ENCODE assay signal across 11 cellular contexts in genomic region chr14:64915797-64916196, GRCh38. TPM values are rescaled to one million over a fixed set of nuclear protein-coding genes. Genes with fewer than 3 reads are reported as not detected.
DNase-seq lines count a peak whose midpoint lies in the region; ATAC-seq and TF ChIP-seq lines count a peak whose summit lies in the region.
"Had no signal": no experiment of that assay in that cellular context is flagged by ENCODE, and none has a peak within 500 bp of the region (broad histone marks: within the 10 kb centered on the region; RNA-seq: fewer than 3 reads in every experiment).

No MANE protein-coding gene starts in this region.

- H3K27ac Mint-ChIP-seq in activated naive CD4-positive, alpha-beta T cell treated with anti-CD3 and anti-CD28 coated beads for 36 hours, result peak overlapping the region; percentile 88
- no peak overlapping the region for H3K27ac Mint-ChIP-seq in endothelial cell (ENCODE audit: unreplicated experiment)
- peak overlapping the region in 1 of 2 donors; percentile 98 for H3K27ac Mint-ChIP-seq in stimulated activated naive CD8-positive, alpha-beta T cell treated with anti-CD3 and anti-CD28 coated beads, Interleukin-15, amount 100 ng/mL, for 72 hours

- H3K27me3 Mint-ChIP-seq in activated naive CD4-positive, alpha-beta T cell treated with anti-CD3 and anti-CD28 coated beads for 36 hours (ENCODE audit: low read depth), result no peaks in the 10 kb centered on the region
- peaks cover 6% of the 10 kb centered on the region for H3K27me3 Mint-ChIP-seq in endothelial cell (ENCODE audit: unreplicated experiment)
- no peaks in the 10 kb centered on the region for H3K27me3 Mint-ChIP-seq in stimulated activated naive CD8-positive, alpha-beta T cell treated with anti-CD3 and anti-CD28 coated beads, Interleukin-15, amount 100 ng/mL, for 72 hours

- CTCF ChIA-PET in activated naive CD4-positive, alpha-beta T cell treated with anti-CD3 and anti-CD28 coated beads for 36 hours (lab: Charles Lee), result interaction anchor here (2.3 kb wide), 1 partner anchor 9 kb away, joined by 12 read pairs; no protein-coding TSS in a partner anchor

- ATAC-seq in stimulated activated naive CD8-positive, alpha-beta T cell treated with anti-CD3 and anti-CD28 coated beads, Interleukin-15, amount 100 ng/mL, for 72 hours, result no peak
- ATAC-seq in GM21717 (IDR thresholded peaks at IDR 0.05; ENCODE audit: unreplicated experiment), result no peak
- ATAC-seq in GM19452 (IDR thresholded peaks at IDR 0.05; ENCODE audit: unreplicated experiment), result no peak

- DNase-seq in activated naive CD4-positive, alpha-beta T cell treated with anti-CD3 and anti-CD28 coated beads for 36 hours, result no peak
- DNase-seq in activated naive CD4-positive, alpha-beta T cell treated with anti-CD3 and anti-CD28 coated beads, Interleukin-2, amount 50 U/mL, for 16 hours, result no peak
- peak; percentile 88 for DNase-seq in SIG-M5 treated with dmso at 0.1 percent for 504 hours (lab: John Stamatoyannopoulos, UW; ENCODE audit: unreplicated experiment)
- DNase-seq in endothelial cell (ENCODE audit: low spot score), result no peak
- no peak for DNase-seq in stimulated activated naive CD8-positive, alpha-beta T cell treated with anti-CD3 and anti-CD28 coated beads, Interleukin-15, amount 100 ng/mL, for 72 hours
- no peak for DNase-seq in HCEC 1CT
- DNase-seq: activated effector memory CD4-positive, alpha-beta T cell treated with anti-CD3 and anti-CD28 coated beads, Interleukin-2, amount 50 U/mL, for 16 hours; MG63 had no signal

- peaks cover 61% of the 10 kb centered on the region for H3K4me1 Mint-ChIP-seq in activated naive CD4-positive, alpha-beta T cell treated with anti-CD3 and anti-CD28 coated beads for 36 hours (ENCODE audit: low read depth)
- peaks cover 9% of the 10 kb centered on the region for H3K4me1 Mint-ChIP-seq in endothelial cell (ENCODE audit: unreplicated experiment)
- peaks cover 70% of the 10 kb centered on the region for H3K4me1 Mint-ChIP-seq in stimulated activated naive CD8-positive, alpha-beta T cell treated with anti-CD3 and anti-CD28 coated beads, Interleukin-15, amount 100 ng/mL, for 72 hours

- no peaks in the 10 kb centered on the region for H3K9me3 Mint-ChIP-seq in activated naive CD4-positive, alpha-beta T cell treated with anti-CD3 and anti-CD28 coated beads for 36 hours
- no peaks in the 10 kb centered on the region for H3K9me3 Mint-ChIP-seq in endothelial cell (ENCODE audit: unreplicated experiment)
- H3K9me3 Mint-ChIP-seq in stimulated activated naive CD8-positive, alpha-beta T cell treated with anti-CD3 and anti-CD28 coated beads, Interleukin-15, amount 100 ng/mL, for 72 hours, result no peaks in the 10 kb centered on the region

- peaks cover 28% of the 10 kb centered on the region for H3K36me3 Mint-ChIP-seq in activated naive CD4-positive, alpha-beta T cell treated with anti-CD3 and anti-CD28 coated beads for 36 hours (ENCODE audit: low read depth)
- no peaks in the 10 kb centered on the region for H3K36me3 Mint-ChIP-seq in endothelial cell (ENCODE audit: low read depth, unreplicated experiment)

- intact Hi-C loops in activated naive CD4-positive, alpha-beta T cell treated with anti-CD3 and anti-CD28 coated beads for 36 hours (cut with micrococcal nuclease), result loop anchor here (2.0 kb wide), 2 partner anchors 35 to 411 kb away; partner anchors contain the start of gene ZBTB1

- H3K4me3 Mint-ChIP-seq in activated naive CD4-positive, alpha-beta T cell treated with anti-CD3 and anti-CD28 coated beads for 36 hours, result peak overlapping the region; percentile 78
- peak overlapping the region; percentile 91 for H3K4me3 Mint-ChIP-seq in endothelial cell (ENCODE audit: unreplicated experiment)
- peak overlapping the region; percentile 86 to 95 for H3K4me3 Mint-ChIP-seq in stimulated activated naive CD8-positive, alpha-beta T cell treated with anti-CD3 and anti-CD28 coated beads, Interleukin-15, amount 100 ng/mL, for 72 hours

- TF ChIP-seq CTCF in endothelial cell (IDR thresholded peaks at IDR 0.05; ENCODE audit: unreplicated experiment), result no peak

RNA-seq across cellular contexts. Expression of gene CHURC1, which starts 1.5 kb away (rescaled TPM):
- total RNA-seq in activated naive CD4-positive, alpha-beta T cell treated with anti-CD3 and anti-CD28 coated beads for 36 hours, result 10 to 100 TPM; 49.6 to 59.7 TPM
- 36.2 TPM for total RNA-seq in endothelial cell (ENCODE audit: unreplicated experiment)

RNA-seq across cellular contexts. Expression of gene GPX2, which starts 26.7 kb away (rescaled TPM):
- total RNA-seq in activated naive CD4-positive, alpha-beta T cell treated with anti-CD3 and anti-CD28 coated beads for 36 hours, result not detected
- not detected for total RNA-seq in endothelial cell (ENCODE audit: unreplicated experiment)
- total RNA-seq: SJSA1 had no signal

RNA-seq across cellular contexts. Expression of gene SPTB, which starts 36.1 kb away (rescaled TPM):
- total RNA-seq in activated naive CD4-positive, alpha-beta T cell treated with anti-CD3 and anti-CD28 coated beads for 36 hours, result under 1 TPM; 0.42 to 0.55 TPM
- total RNA-seq in endothelial cell (ENCODE audit: unreplicated experiment), result 0.08 TPM

RNA-seq across cellular contexts. Expression of gene RAB15, which starts 56.3 kb away (rescaled TPM):
- total RNA-seq in activated naive CD4-positive, alpha-beta T cell treated with anti-CD3 and anti-CD28 coated beads for 36 hours, result 1 to 10 TPM; 2.4 TPM
- total RNA-seq in endothelial cell (ENCODE audit: unreplicated experiment), result 20.9 TPM
